26 cellular contexts compared by ENCODE assay signal in the genomic region with DNA sequence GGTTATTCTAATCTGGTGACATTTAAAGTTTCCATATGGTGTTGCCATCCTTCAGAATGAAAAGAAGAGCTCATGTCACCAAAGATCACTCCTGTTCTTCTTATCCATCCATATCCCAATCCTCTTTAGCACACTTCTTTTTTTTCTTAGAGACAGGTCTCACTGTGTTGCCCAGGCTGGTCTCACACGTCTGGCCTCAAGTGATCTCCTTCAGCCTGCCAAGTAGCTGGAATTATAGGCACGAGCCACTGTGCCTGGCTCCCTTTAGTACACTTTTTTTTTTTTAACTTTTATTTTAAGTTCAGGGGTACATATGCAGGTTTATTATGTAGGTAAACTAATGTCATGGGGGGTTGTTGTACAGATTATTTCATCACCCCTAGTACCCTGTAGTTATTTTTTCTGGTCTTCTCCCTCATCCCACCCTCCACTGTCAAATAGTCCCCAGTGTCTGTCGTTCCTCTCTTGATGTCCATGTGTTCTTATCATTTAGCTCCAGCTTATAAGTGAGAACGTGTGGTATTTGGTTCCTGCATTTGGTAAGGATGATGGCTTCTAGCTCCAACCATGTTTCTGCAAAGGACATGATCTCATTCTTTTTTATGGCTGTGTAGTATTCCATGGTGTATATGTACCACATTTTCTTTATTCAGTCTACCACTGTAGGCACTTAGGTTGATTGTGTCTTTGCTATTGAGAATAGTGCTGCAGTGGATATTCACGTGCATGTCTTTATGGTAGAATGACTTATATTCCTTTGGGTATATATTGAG.
"Had no signal": no experiment of that assay in that cellular context is flagged by ENCODE, and none has a peak within 500 bp of the region (broad histone marks: within the 10 kb centered on the region; RNA-seq: fewer than 3 reads in every experiment).

No MANE protein-coding gene starts in this region.

- H3K9me3 ChIP-seq: transverse colon had no signal

- H3K27me3 Mint-ChIP-seq: brain, progenitor cell of endocrine pancreas had no signal

- DNase-seq: activated CD4-positive, alpha-beta T cell treated with anti-CD3 and anti-CD28 coated beads, Interleukin-2, amount 10 ng/mL, durations not matched to agents 7 days and 5 days; activated CD4-positive, CD25-positive, alpha-beta regulatory T cell treated with anti-CD3 and anti-CD28 coated beads, Interleukin-2, amount 50 U/mL, for 72 hours; activated CD8-positive, alpha-beta memory T cell treated with anti-CD3 and anti-CD28 coated beads, Interleukin-2, amount 10 ng/mL, durations not matched to agents 7 days and 5 days; activated CD8-positive, alpha-beta T cell treated with anti-CD3 and anti-CD28 coated beads for 36 hours; activated gamma-delta T cell treated with Interleukin-2 at 50 U/mL for 16 hours; activated T-cell treated with anti-CD3 and anti-CD28 coated beads for 4 hours; aorta; central memory CD4-positive, alpha-beta T cell; dermis blood vessel endothelial cell; effector CD8-positive, alpha-beta T cell; foreskin melanocyte; mammary epithelial cell; naive thymus-derived CD8-positive, alpha-beta T cell; retina; stimulated activated CD4-positive, alpha-beta T cell treated with anti-CD3 and anti-CD28 coated beads, Interleukin-4, amount 100 ng/mL, for 24 hours; stimulated activated naive CD8-positive, alpha-beta T cell treated with anti-CD3 and anti-CD28 coated beads, Interleukin-15, Interleukin-2, amounts not matched to agents 100 U/mL and 50 U/mL, for 24 hours; substantia nigra; T-cell; transverse colon; WERI-Rb-1 had no signal

- H3K4me3 ChIP-seq: transverse colon had no signal

- H3K9me3 Mint-ChIP-seq: activated CD4-positive, alpha-beta T cell treated with anti-CD3 and anti-CD28 coated beads, Interleukin-2, amount 10 ng/mL, durations not matched to agents 7 days and 5 days; activated CD8-positive, alpha-beta T cell treated with anti-CD3 and anti-CD28 coated beads for 36 hours; activated naive CD4-positive, alpha-beta T cell treated with anti-CD3 and anti-CD28 coated beads, Interleukin-2, amount 50 U/mL, for 24 hours; naive thymus-derived CD8-positive, alpha-beta T cell; T-cell; T-helper 2 cell treated with Interferon-gamma antibody and Interleukin-4, amounts not matched to agents 5 μg/mL and 100 μg/mL, for 36 hours had no signal

- H3K27me3 ChIP-seq: transverse colon had no signal

- H3K4me1 Mint-ChIP-seq: activated CD4-positive, alpha-beta T cell treated with anti-CD3 and anti-CD28 coated beads, Interleukin-2, amount 10 ng/mL, durations not matched to agents 7 days and 5 days; activated CD8-positive, alpha-beta memory T cell treated with anti-CD3 and anti-CD28 coated beads, Interleukin-2, amount 10 ng/mL, durations not matched to agents 7 days and 5 days; activated naive CD4-positive, alpha-beta T cell treated with anti-CD3 and anti-CD28 coated beads, Interleukin-2, amount 50 U/mL, for 24 hours; naive thymus-derived CD8-positive, alpha-beta T cell; T-cell had no signal

- FAIRE-seq: keratinocyte had no signal

- H3K27ac Mint-ChIP-seq: activated CD4-positive, alpha-beta T cell treated with anti-CD3 and anti-CD28 coated beads, Interleukin-2, amount 10 ng/mL, durations not matched to agents 7 days and 5 days; activated CD8-positive, alpha-beta memory T cell treated with anti-CD3 and anti-CD28 coated beads, Interleukin-2, amount 10 ng/mL, durations not matched to agents 7 days and 5 days; activated CD8-positive, alpha-beta T cell treated with anti-CD3 and anti-CD28 coated beads for 36 hours; activated naive CD4-positive, alpha-beta T cell treated with anti-CD3 and anti-CD28 coated beads, Interleukin-2, amount 50 U/mL, for 24 hours; brain; naive thymus-derived CD8-positive, alpha-beta T cell; progenitor cell of endocrine pancreas; T-cell; T-helper 2 cell treated with Interferon-gamma antibody and Interleukin-4, amounts not matched to agents 5 μg/mL and 100 μg/mL, for 36 hours had no signal

- ATAC-seq: activated CD8-positive, alpha-beta memory T cell treated with anti-CD3 and anti-CD28 coated beads, Interleukin-2, amount 10 ng/mL, durations not matched to agents 7 days and 5 days; activated CD8-positive, alpha-beta T cell treated with anti-CD3 and anti-CD28 coated beads for 36 hours; naive thymus-derived CD8-positive, alpha-beta T cell; stimulated activated naive CD8-positive, alpha-beta T cell treated with anti-CD3 and anti-CD28 coated beads, Interleukin-15, Interleukin-2, amounts not matched to agents 100 U/mL and 50 U/mL, for 24 hours; T-cell had no signal

- H3K4me3 Mint-ChIP-seq: activated CD4-positive, alpha-beta T cell treated with anti-CD3 and anti-CD28 coated beads, Interleukin-2, amount 10 ng/mL, durations not matched to agents 7 days and 5 days; activated CD8-positive, alpha-beta memory T cell treated with anti-CD3 and anti-CD28 coated beads, Interleukin-2, amount 10 ng/mL, durations not matched to agents 7 days and 5 days; activated CD8-positive, alpha-beta T cell treated with anti-CD3 and anti-CD28 coated beads for 36 hours; activated naive CD4-positive, alpha-beta T cell treated with anti-CD3 and anti-CD28 coated beads, Interleukin-2, amount 50 U/mL, for 24 hours; brain; mesothelial cell of epicardium; naive thymus-derived CD8-positive, alpha-beta T cell; T-cell; T-helper 2 cell treated with Interferon-gamma antibody and Interleukin-4, amounts not matched to agents 5 μg/mL and 100 μg/mL, for 36 hours had no signal

- H3K27ac ChIP-seq: WERI-Rb-1 had no signal

- H3K36me3 Mint-ChIP-seq: activated CD8-positive, alpha-beta memory T cell treated with anti-CD3 and anti-CD28 coated beads, Interleukin-2, amount 10 ng/mL, durations not matched to agents 7 days and 5 days; activated naive CD4-positive, alpha-beta T cell treated with anti-CD3 and anti-CD28 coated beads, Interleukin-2, amount 50 U/mL, for 24 hours; naive thymus-derived CD8-positive, alpha-beta T cell; T-cell had no signal
